ENCODE assay signal across 29 cellular contexts in genomic region chr5:2680979-2681378, GRCh38.
"Had no signal": no experiment of that assay in that cellular context is flagged by ENCODE, and none has a peak within 500 bp of the region (broad histone marks: within the 10 kb centered on the region; RNA-seq: fewer than 3 reads in every experiment).

No MANE protein-coding gene starts in this region.

- ATAC-seq: activated CD8-positive, alpha-beta memory T cell treated with anti-CD3 and anti-CD28 coated beads, Interleukin-2, amount 10 ng/mL, durations not matched to agents 7 days and 5 days; activated T-cell treated with anti-CD3 and anti-CD28 coated beads, Interleukin-2, amount 50 U/mL, for 4 hours; body of pancreas; K562; T-cell had no signal

- H3K4me1 Mint-ChIP-seq: activated B cell treated with CpG ODN at 0.5 μM for 24 hours; activated CD4-positive, alpha-beta T cell treated with anti-CD3 and anti-CD28 coated beads, Interleukin-2, amount 10 ng/mL, durations not matched to agents 24 days and 14 days; activated CD8-positive, alpha-beta memory T cell treated with anti-CD3 and anti-CD28 coated beads, Interleukin-2, amount 10 ng/mL, durations not matched to agents 7 days and 5 days; central memory CD8-positive, alpha-beta T cell; T-cell had no signal

- H3K4me3 ChIP-seq: body of pancreas, K562 had no signal

- H3K9me3 Mint-ChIP-seq: activated CD4-positive, alpha-beta T cell treated with anti-CD3 and anti-CD28 coated beads, Interleukin-2, amount 10 ng/mL, durations not matched to agents 24 days and 14 days had no signal

- H3K36me3 Mint-ChIP-seq: activated CD8-positive, alpha-beta memory T cell treated with anti-CD3 and anti-CD28 coated beads, Interleukin-2, amount 10 ng/mL, durations not matched to agents 7 days and 5 days; activated naive CD8-positive, alpha-beta T cell; T-cell had no signal

- H3K27ac ChIP-seq: body of pancreas had no signal

- H3K27ac Mint-ChIP-seq: activated B cell treated with CpG ODN at 0.5 μM for 24 hours; activated CD4-positive, alpha-beta T cell treated with anti-CD3 and anti-CD28 coated beads, Interleukin-2, amount 10 ng/mL, durations not matched to agents 24 days and 14 days; activated CD8-positive, alpha-beta memory T cell treated with anti-CD3 and anti-CD28 coated beads, Interleukin-2, amount 10 ng/mL, durations not matched to agents 7 days and 5 days; activated naive CD8-positive, alpha-beta T cell; T-cell had no signal

- H3K4me3 Mint-ChIP-seq: activated B cell treated with CpG ODN at 0.5 μM for 24 hours; activated CD4-positive, alpha-beta T cell treated with anti-CD3 and anti-CD28 coated beads, Interleukin-2, amount 10 ng/mL, durations not matched to agents 24 days and 14 days; activated CD8-positive, alpha-beta memory T cell treated with anti-CD3 and anti-CD28 coated beads, Interleukin-2, amount 10 ng/mL, durations not matched to agents 7 days and 5 days; activated naive CD8-positive, alpha-beta T cell; activated T-cell treated with anti-CD3 and anti-CD28 coated beads, Interleukin-2, amount 50 U/mL, for 4 hours; central memory CD8-positive, alpha-beta T cell; T-cell had no signal

- H3K27me3 Mint-ChIP-seq: activated B cell treated with CpG ODN at 0.5 μM for 24 hours; activated CD4-positive, alpha-beta T cell treated with anti-CD3 and anti-CD28 coated beads, Interleukin-2, amount 10 ng/mL, durations not matched to agents 24 days and 14 days; activated CD8-positive, alpha-beta memory T cell treated with anti-CD3 and anti-CD28 coated beads, Interleukin-2, amount 10 ng/mL, durations not matched to agents 7 days and 5 days; central memory CD8-positive, alpha-beta T cell; T-cell had no signal

- DNase-seq: activated B cell treated with CpG ODN at 0.5 μM for 24 hours; activated CD4-positive, alpha-beta T cell treated with anti-CD3 and anti-CD28 coated beads for 1 hour; activated CD4-positive, alpha-beta T cell treated with anti-CD3 and anti-CD28 coated beads, Interleukin-2, amount 10 ng/mL, durations not matched to agents 24 days and 14 days; activated CD4-positive, alpha-beta T cell treated with anti-CD3 and anti-CD28 coated beads, Interleukin-2, amount 50 U/mL, for 48 hours; activated CD8-positive, alpha-beta memory T cell treated with anti-CD3 and anti-CD28 coated beads, Interleukin-2, amount 10 ng/mL, durations not matched to agents 7 days and 5 days; activated effector memory CD4-positive, alpha-beta T cell treated with anti-CD3 and anti-CD28 coated beads, Interleukin-2, amount 50 U/mL, for 16 hours; activated naive CD4-positive, alpha-beta T cell treated with Interleukin-2 at 50 U/mL for 16 hours; activated T-cell treated with anti-CD3 and anti-CD28 coated beads, Interleukin-2, amount 50 U/mL, for 4 hours; body of pancreas; Kasumi-1; NCI-H1092; NCI-H1417; NCI-H1930; NCI-H2107; NCI-H2171 treated with DMSO at 0.1 percent for 48 hours; NCI-H226; NCI-H510A; NCI-H526 treated with DMSO at 0.1 percent for 48 hours; NCI-H82; NK-92 treated with Interleukin-12 subunit alpha and Interleukin-12 subunit beta, amount 100 ng/mL, for 24 hours; SIG-M5; T-cell; T-helper 2 cell; T1000 had no signal

- H3K4me1 ChIP-seq: body of pancreas had no signal

- FAIRE-seq: bronchial epithelial cell, K562, TTC549 had no signal

- H3K27me3 ChIP-seq: body of pancreas had no signal
